Comparison of ENCODE assay signal across 1 cellular context in the genomic region with DNA sequence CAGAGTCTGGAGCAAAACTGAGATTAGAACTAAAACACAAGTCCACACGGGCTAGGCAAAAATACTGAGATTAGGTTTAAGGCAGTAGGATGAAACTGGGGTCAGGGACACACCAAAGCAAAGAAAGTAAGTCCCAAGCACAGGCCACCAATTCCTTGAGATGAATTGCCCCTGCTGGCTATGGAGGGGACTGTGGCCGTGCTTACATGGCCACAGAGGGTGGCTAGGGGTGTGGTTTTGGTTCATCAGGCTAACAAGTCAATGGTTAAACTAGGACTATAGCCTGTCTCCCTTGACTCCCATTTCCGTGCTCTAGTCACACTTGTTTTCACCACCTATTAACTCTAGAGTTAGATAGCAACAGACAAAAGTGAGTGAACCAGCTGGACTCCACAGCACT.
TF ChIP-seq lines count a peak whose summit lies in the region.

No MANE protein-coding gene starts in this region.

TF ChIP-seq in H1, 55 proteins besides CTCF, POLR2A, EP300 and RAD21 (continued from another document):
- no peak for TF ChIP-seq TAF1 (IDR thresholded peaks at IDR 0.05; ENCODE audit: low read depth, low read length)
- TF ChIP-seq BRCA1 (IDR thresholded peaks at IDR 0.05; ENCODE audit: low read depth, low read length) = no peak
- no peak for TF ChIP-seq FOSL1 (IDR thresholded peaks at IDR 0.05; ENCODE audit: insufficient read depth, low read depth, low read length)
- TF ChIP-seq POLR2AphosphoS5 (IDR thresholded peaks at IDR 0.05; ENCODE audit: low read depth, low read length) = no peak
- TF ChIP-seq TAF7 (optimal IDR thresholded peaks at IDR 0.05; ENCODE audit: borderline replicate concordance, low read depth, low read length) = no peak
- no peak for TF ChIP-seq POU5F1 (IDR thresholded peaks at IDR 0.05; ENCODE audit: low read depth, low read length)
- no peak for TF ChIP-seq CHD7 (IDR thresholded peaks at IDR 0.05; ENCODE audit: insufficient replicate concordance, low read length)
- no peak for TF ChIP-seq TBP (IDR thresholded peaks at IDR 0.05; ENCODE audit: low read depth, low read length)
- TF ChIP-seq JUND (IDR thresholded peaks at IDR 0.05; ENCODE audit: low read length) = no peak
- no peak for TF ChIP-seq HDAC6 (IDR thresholded peaks at IDR 0.05; ENCODE audit: low read depth, low read length)
- no peak for TF ChIP-seq NRF1 (IDR thresholded peaks at IDR 0.05; ENCODE audit: low read depth, low read length)
- no peak for TF ChIP-seq GABPA (IDR thresholded peaks at IDR 0.05; ENCODE audit: borderline replicate concordance, insufficient read depth, low read length)
- no peak for TF ChIP-seq TEAD4 (IDR thresholded peaks at IDR 0.05; ENCODE audit: low read depth, low read length)
- no peak for TF ChIP-seq E2F6 (IDR thresholded peaks at IDR 0.05)
- no peak for TF ChIP-seq SIRT6 (IDR thresholded peaks at IDR 0.05; ENCODE audit: low read length)
